8 cellular contexts compared by ENCODE assay signal in genomic region chr16:30090607-30091332, GRCh38. TPM values are rescaled to one million over a fixed set of nuclear protein-coding genes. Genes with fewer than 3 reads are reported as not detected.
DNase-seq lines count a peak whose midpoint lies in the region; ATAC-seq and TF ChIP-seq lines count a peak whose summit lies in the region.

No MANE protein-coding gene starts in this region.

- no peaks in the 10 kb centered on the region for H3K36me3 Mint-ChIP-seq in glutamatergic neuron (ENCODE audit: unreplicated experiment)

- DNase-seq in SJCRH30 (no peak), glutamatergic neuron (peak; percentile 37), middle frontal gyrus (ENCODE audit: extremely low spot score, low spot score) (no peak), NCI-H2107 treated with DMSO at 0.1 percent for 48 hours (lab: John Stamatoyannopoulos, UW; ENCODE audit: unreplicated experiment) (no peak)

- no peaks in the 10 kb centered on the region for H3K27me3 ChIP-seq in DOHH2 (ENCODE audit: control insufficient read depth, low read length)
- H3K27me3 ChIP-seq in SJCRH30: no peaks in the 10 kb centered on the region
- no peaks in the 10 kb centered on the region for H3K27me3 ChIP-seq in rectal smooth muscle tissue (ENCODE audit: control insufficient read depth, insufficient read depth, low read length)

- peaks cover 13% of the 10 kb centered on the region for H3K4me1 Mint-ChIP-seq in glutamatergic neuron (ENCODE audit: low read depth, unreplicated experiment)

- H3F3A ChIP-seq in DOHH2 (ENCODE audit: control insufficient read depth, insufficient read depth): peaks cover 19% of the 10 kb centered on the region

- H3K4me3 Mint-ChIP-seq in glutamatergic neuron (ENCODE audit: unreplicated experiment): peak overlapping the region; percentile 38

- H3K4me3 ChIP-seq in DOHH2 (ENCODE audit: low read length): peak overlapping the region; percentile 75; the same call in 1 of the 2 replicates
- peak overlapping the region; percentile 57 for H3K4me3 ChIP-seq in SJCRH30
- peak overlapping the region; percentile 87 for H3K4me3 ChIP-seq in rectal smooth muscle tissue (ENCODE audit: low read length)

- ATAC-seq in HG03457 (IDR thresholded peaks at IDR 0.05; ENCODE audit: unreplicated experiment) (no peak), HG02588 (IDR thresholded peaks at IDR 0.05; ENCODE audit: unreplicated experiment) (no peak)

- H3K27me3 Mint-ChIP-seq in glutamatergic neuron (ENCODE audit: unreplicated experiment): peaks cover 11% of the 10 kb centered on the region

- H3K4me1 ChIP-seq in DOHH2 (ENCODE audit: control insufficient read depth, low read length) (peaks cover 53% of the 10 kb centered on the region), SJCRH30 (no peaks in the 10 kb centered on the region), rectal smooth muscle tissue (ENCODE audit: control insufficient read depth, insufficient read depth, low read length) (peaks cover 15% of the 10 kb centered on the region)

- no peaks in the 10 kb centered on the region for H3K79me2 ChIP-seq in DOHH2 (ENCODE audit: control insufficient read depth, low read length)

- no peaks in the 10 kb centered on the region for H4K20me1 ChIP-seq in DOHH2 (ENCODE audit: control insufficient read depth, insufficient read depth, low read depth, low read length)

- no peaks in the 10 kb centered on the region for H3K9me2 ChIP-seq in DOHH2 (replicated peaks; ENCODE audit: control insufficient read depth, low read length)

- H3K27ac ChIP-seq in DOHH2 (ENCODE audit: low read depth, low read length) (no peak overlapping the region), SJCRH30 (no peak overlapping the region), rectal smooth muscle tissue (ENCODE audit: low read depth, low read length) (peak overlapping the region; percentile 3)

- peaks cover 3% of the 10 kb centered on the region for H3K36me3 ChIP-seq in DOHH2 (ENCODE audit: control insufficient read depth, low read length)
- H3K36me3 ChIP-seq in SJCRH30: no peaks in the 10 kb centered on the region
- peaks cover 4% of the 10 kb centered on the region for H3K36me3 ChIP-seq in rectal smooth muscle tissue (ENCODE audit: control insufficient read depth, insufficient read depth, low read length)

- TF ChIP-seq CTCF in DOHH2 (IDR thresholded peaks at IDR 0.05; ENCODE audit: low read depth, low read length, poor library complexity, severe bottlenecking) (no peak), glutamatergic neuron (IDR thresholded peaks at IDR 0.05; ENCODE audit: partially characterized antibody, unreplicated experiment) (no peak)

- H3K9ac ChIP-seq in rectal smooth muscle tissue (ENCODE audit: low read length): no peak overlapping the region

- H3K9me3 Mint-ChIP-seq in glutamatergic neuron (ENCODE audit: unreplicated experiment): peaks cover 6% of the 10 kb centered on the region

- no peak overlapping the region for H3K27ac Mint-ChIP-seq in glutamatergic neuron (ENCODE audit: unreplicated experiment)

- peak overlapping the region; percentile 76 for H3K4me2 ChIP-seq in DOHH2 (ENCODE audit: low read length)

- H3K9me3 ChIP-seq in DOHH2 (ENCODE audit: control insufficient read depth, insufficient read depth, low read length) (no peaks in the 10 kb centered on the region), SJCRH30 (replicated peaks) (no peaks in the 10 kb centered on the region)

RNA-seq across cellular contexts. Expression of gene TBX6, which starts 1.0 kb away (rescaled TPM):
- 0.18 and 0.73 TPM in 2 replicates for total RNA-seq in SJCRH30 (2014; rRNA removed; shearing (Covaris generic))
- 0.86 TPM for total RNA-seq in glutamatergic neuron (ENCODE audit: unreplicated experiment)

RNA-seq across cellular contexts. Expression of gene YPEL3, which starts 5.2 kb away (rescaled TPM):
- 10.3 and 13.0 TPM in 2 replicates for total RNA-seq in SJCRH30 (2014; rRNA removed; shearing (Covaris generic))
- total RNA-seq in glutamatergic neuron (ENCODE audit: unreplicated experiment): 57.9 TPM

RNA-seq across cellular contexts. Expression of gene PPP4C, which starts 15.0 kb away (rescaled TPM):
- 96.7 and 99.4 TPM in 2 replicates for total RNA-seq in SJCRH30 (2014; rRNA removed; shearing (Covaris generic))
- 124 TPM for total RNA-seq in glutamatergic neuron (ENCODE audit: unreplicated experiment)

RNA-seq across cellular contexts. Expression of gene GDPD3, which starts 22.6 kb away (rescaled TPM):
- 1.0 and 1.1 TPM in 2 replicates for total RNA-seq in SJCRH30 (2014; rRNA removed; shearing (Covaris generic))
- total RNA-seq in glutamatergic neuron (ENCODE audit: unreplicated experiment): 4.9 TPM

RNA-seq across cellular contexts. Expression of gene ALDOA, which starts 25.2 kb away (rescaled TPM):
- 646 and 744 TPM in 2 replicates for total RNA-seq in SJCRH30 (2014; rRNA removed; shearing (Covaris generic))
- 437 TPM for total RNA-seq in glutamatergic neuron (ENCODE audit: unreplicated experiment)
